17 cellular contexts compared by ENCODE assay signal in the genomic region with DNA sequence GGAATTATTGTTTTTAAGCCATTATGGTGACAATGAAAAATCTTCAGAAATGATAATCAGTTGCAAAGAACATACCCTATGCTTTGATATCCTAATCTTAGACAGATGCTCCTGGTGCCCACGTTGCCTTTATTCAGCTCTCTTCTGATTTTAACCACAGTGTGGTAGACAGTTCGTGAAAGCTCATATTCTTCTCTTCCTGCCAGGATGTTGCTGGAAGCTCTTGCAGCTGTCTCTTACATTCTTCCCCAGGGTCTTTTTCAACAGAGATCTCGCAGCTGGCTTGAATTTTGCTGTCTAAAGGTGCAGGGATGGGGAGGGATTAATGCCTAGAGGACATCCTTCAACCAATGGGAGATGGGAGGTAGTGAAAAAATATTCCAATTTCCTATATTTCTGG.
DNase-seq lines count a peak whose midpoint lies in the region; ATAC-seq lines count a peak whose summit lies in the region.
"Had no signal": no experiment of that assay in that cellular context is flagged by ENCODE, and none has a peak within 500 bp of the region (broad histone marks: within the 10 kb centered on the region; RNA-seq: fewer than 3 reads in every experiment).

No MANE protein-coding gene starts in this region.

- peak; percentile 4 for DNase-seq in Ammon's horn (ENCODE audit: low spot score)
- peak; percentile 49 to 70 for DNase-seq in Kasumi-1 (lab: John Stamatoyannopoulos, UW)
- DNase-seq in inferior parietal cortex (ENCODE audit: extremely low spot score), result peak; percentile 11
- DNase-seq in skeletal muscle cell (ENCODE audit: low read depth), result peak; percentile 17
- no peak for DNase-seq in CD1c-positive myeloid dendritic cell (ENCODE audit: extremely low spot score)
- no peak for DNase-seq in kidney tubule cell (ENCODE audit: low spot score)
- DNase-seq: CD4-positive, CD25-positive, alpha-beta regulatory T cell; CD8-positive, alpha-beta memory T cell; COR-L47; DMS 273 treated with DMSO at 0.1 percent for 48 hours; DMS53; GM23248; HCEC 1CT had no signal

- no peak overlapping the region for H3K4me3 ChIP-seq in skeletal muscle cell (ENCODE audit: low read depth, low read length)
- H3K4me3 ChIP-seq: A549; BLaER1 treated with 17β-estradiol and CSF1 and Interleukin-3, amounts not matched to agents 10 nM and 100 nM; GM23248 had no signal

- ATAC-seq in HG03520 (IDR thresholded peaks at IDR 0.05; ENCODE audit: unreplicated experiment) (no peak), GM21529 (IDR thresholded peaks at IDR 0.05; ENCODE audit: unreplicated experiment) (no peak)
- ATAC-seq: A549 had no signal

Comparison
In these comparisons a context has a peak if more than half of its experiments do, and no peak if none do; other contexts are left out.
1. DNase-seq: peak in Ammon's horn (single experiment), Kasumi-1 (2 of 2), inferior parietal cortex (single experiment) and skeletal muscle cell (single experiment); none in CD1c-positive myeloid dendritic cell (single experiment) and kidney tubule cell (single experiment).